14 cellular contexts compared by ENCODE assay signal in the genomic region with DNA sequence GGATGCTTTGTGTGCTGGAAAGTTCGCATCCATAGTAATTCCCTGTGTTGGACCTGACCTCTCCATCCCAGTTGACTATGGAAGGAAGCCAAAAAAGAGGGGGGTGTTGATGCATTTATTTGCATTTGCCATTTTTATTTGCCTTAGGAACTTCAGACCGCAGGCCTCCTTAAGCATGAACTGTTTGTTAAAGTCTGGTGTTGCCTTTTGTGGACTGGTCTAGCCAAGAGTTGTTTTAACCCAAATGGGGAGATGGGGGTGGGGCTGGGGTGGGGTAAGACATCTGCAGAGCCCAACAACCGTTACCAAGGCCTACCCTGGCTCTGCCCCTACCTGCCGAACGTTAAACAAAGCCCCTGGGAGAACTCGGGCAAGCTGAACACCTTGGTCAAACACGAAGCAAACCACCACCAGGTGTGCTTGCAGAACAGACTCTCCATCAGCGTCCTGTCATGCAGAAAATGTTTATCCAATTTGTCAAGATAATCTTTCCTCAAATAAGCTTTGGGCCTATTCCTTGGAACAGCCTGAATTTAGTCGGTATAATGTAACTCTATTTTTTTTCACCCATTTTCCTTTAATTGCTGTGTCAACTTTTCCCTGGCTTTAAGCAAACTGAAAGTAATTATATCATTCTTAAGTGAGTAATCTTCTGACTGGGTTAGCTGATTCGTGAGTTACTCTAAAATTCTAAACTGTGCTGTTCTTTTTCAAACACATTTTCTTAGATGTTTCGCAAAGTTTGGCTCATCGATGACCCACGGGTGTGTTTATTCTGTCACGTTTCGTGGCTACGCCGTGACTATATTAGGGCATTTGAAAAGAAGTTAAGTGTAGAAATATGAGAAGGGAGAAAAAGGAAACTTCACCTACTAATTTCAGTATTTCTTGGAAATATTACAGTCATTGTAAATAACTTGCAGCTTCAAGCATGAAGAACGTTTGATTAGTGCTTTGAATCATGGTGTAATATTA.
DNase-seq lines count a peak whose midpoint lies in the region; ATAC-seq, FAIRE-seq and TF ChIP-seq lines count a peak whose summit lies in the region.
"Had no signal": no experiment of that assay in that cellular context is flagged by ENCODE, and none has a peak within 500 bp of the region (broad histone marks: within the 10 kb centered on the region; RNA-seq: fewer than 3 reads in every experiment).

No MANE protein-coding gene starts in this region.

- H3K4me3 ChIP-seq in RWPE2 (ENCODE audit: severe bottlenecking) (peak overlapping the region; percentile 13), pancreas (peak overlapping the region in 2 of 4 donors; percentile 18 to 28), BE2C (ENCODE audit: low read depth, low read length) (no peak overlapping the region), right lobe of liver (no peak overlapping the region)

- 16 to 23% methylated on average over 18 of the region's 18 CpGs for WGBS in pancreas, 2 donors
- 43% methylated on average over 16 of the region's 18 CpGs for WGBS in right lobe of liver (ENCODE audit: insufficient coverage, low coverage, low lambda C conversion rate, missing lambda C conversion rate)

- H3K27me3 ChIP-seq in RWPE2 (ENCODE audit: insufficient read depth, poor library complexity, severe bottlenecking) (no peaks in the 10 kb centered on the region), pancreas (no peaks in the 10 kb centered on the region), BE2C (no peaks in the 10 kb centered on the region), right lobe of liver (no peaks in the 10 kb centered on the region)
- H3K27me3 ChIP-seq: dorsolateral prefrontal cortex, neutrophil had no signal

- ATAC-seq in GM21526 (IDR thresholded peaks at IDR 0.05; ENCODE audit: low FRiP score, unreplicated experiment): peak; percentile 30
- ATAC-seq in RWPE2 (ENCODE audit: low read depth): peak; percentile 72
- ATAC-seq in pancreas: peak; percentile 60 to 80 (median 76)
- ATAC-seq in right lobe of liver: no peak
- no peak for ATAC-seq in HG03521 (IDR thresholded peaks at IDR 0.05; ENCODE audit: unreplicated experiment)
- ATAC-seq: activated T-helper 17 cell treated with anti-CD3 and anti-CD28 coated beads, Interleukin-2, amount 50 U/mL, for 72 hours had no signal

- TF ChIP-seq CTCF in RWPE2 (IDR thresholded peaks at IDR 0.05; ENCODE audit: poor library complexity, severe bottlenecking): no peak
- TF ChIP-seq CTCF in pancreas (IDR thresholded peaks at IDR 0.05): no peak
- no peak for TF ChIP-seq CTCF in BE2C (IDR thresholded peaks at IDR 0.05; ENCODE audit: low read depth, low read length)
- no peak for TF ChIP-seq CTCF in right lobe of liver (IDR thresholded peaks at IDR 0.05)

- H3K4me1 ChIP-seq in RWPE2 (ENCODE audit: insufficient read depth, poor library complexity, severe bottlenecking) (peaks cover 6% of the 10 kb centered on the region), pancreas (no peaks in the 10 kb centered on the region), BE2C (no peaks in the 10 kb centered on the region), right lobe of liver (no peaks in the 10 kb centered on the region)

- FAIRE-seq in pancreas (lab: Jason Lieb, UNC): no peak

- H3K36me3 ChIP-seq in RWPE2 (ENCODE audit: low read depth) (no peaks in the 10 kb centered on the region), pancreas (no peaks in the 10 kb centered on the region), BE2C (no peaks in the 10 kb centered on the region), right lobe of liver (no peaks in the 10 kb centered on the region)
- H3K36me3 ChIP-seq: neutrophil had no signal

- H3K9me3 ChIP-seq in RWPE2 (ENCODE audit: severe bottlenecking) (no peaks in the 10 kb centered on the region), pancreas (no peaks in the 10 kb centered on the region), BE2C (no peaks in the 10 kb centered on the region), right lobe of liver (no peaks in the 10 kb centered on the region)
- H3K9me3 ChIP-seq: neutrophil had no signal

- H3K27ac ChIP-seq in RWPE2 (ENCODE audit: poor library complexity, severe bottlenecking) (peak overlapping the region; percentile 20), pancreas (peak overlapping the region in 2 of 4 donors; percentile 17 to 28), right lobe of liver (no peak overlapping the region)
- H3K27ac ChIP-seq: neutrophil had no signal

- DNase-seq in NCI-H146 (lab: John Stamatoyannopoulos, UW): peak; percentile 100
- DNase-seq in RWPE2 (ENCODE audit: low spot score): no peak
- peak in 3 of 6 donors; percentile 6 to 15 (median 8) for DNase-seq in pancreas
- DNase-seq in BE2C: no peak
- DNase-seq in right lobe of liver: no peak
- DNase-seq in GM19240 (ENCODE audit: insufficient read length, low spot score): no peak
- DNase-seq: DND-41, dorsolateral prefrontal cortex, MV-4-11, T1000 had no signal

- no peak for TF ChIP-seq POLR2A in right lobe of liver (IDR thresholded peaks at IDR 0.05)

- intact Hi-C loops in pancreas (cut with DNase I) (no loop called here), right lobe of liver (cut with DNase I) (no loop called here)

Comparison
In these comparisons a context has a peak if more than half of its experiments do, and no peak if none do; other contexts are left out.
1. ATAC-seq: peak in GM21526 (single experiment), RWPE2 (single experiment) and pancreas (4 of 4); none in right lobe of liver (0 of 4) and HG03521 (single experiment).